31 cellular contexts compared by ENCODE assay signal in genomic region chr3:40306336-40306735, GRCh38.
"Had no signal": no experiment of that assay in that cellular context is flagged by ENCODE, and none has a peak within 500 bp of the region (broad histone marks: within the 10 kb centered on the region; RNA-seq: fewer than 3 reads in every experiment).

No MANE protein-coding gene starts in this region.

- H3K4me3 ChIP-seq: cardiac muscle cell, coronary artery, dorsolateral prefrontal cortex, neural progenitor cell, testis, transverse colon, uterus had no signal

- H3K9me3 Mint-ChIP-seq: activated CD8-positive, alpha-beta T cell treated with anti-CD3 and anti-CD28 coated beads for 36 hours; activated naive CD4-positive, alpha-beta T cell treated with anti-CD3 and anti-CD28 coated beads, Interleukin-2, amount 50 U/mL, for 72 hours; activated T-cell treated with anti-CD3 and anti-CD28 coated beads, Interleukin-2, amount 50 U/mL, for 4 hours; activated T-helper 2 cell treated with anti-CD3 and anti-CD28 coated beads, Interferon-gamma antibody, Interleukin-2, Interleukin-4, amounts not matched to agents 10 μg/mL and 5 μg/mL and 100 μg/mL, durations not matched to agents 14 hours and 24 hours and 36 hours; natural killer cell; neural progenitor cell had no signal

- H3K9me3 ChIP-seq: testis, transverse colon, uterus had no signal

- H3K27me3 Mint-ChIP-seq: activated CD8-positive, alpha-beta T cell treated with anti-CD3 and anti-CD28 coated beads for 36 hours; T-helper 17 cell had no signal

- H3K27me3 ChIP-seq: cardiac muscle cell, dorsolateral prefrontal cortex, neural progenitor cell, testis, transverse colon, uterus had no signal

- H3K9ac ChIP-seq: neural progenitor cell had no signal

- H3K4me1 ChIP-seq: uterus had no signal

- DNase-seq: activated CD4-positive, alpha-beta T cell treated with anti-CD3 and anti-CD28 coated beads for 1 hour; activated CD4-positive, alpha-beta T cell treated with anti-CD3 and anti-CD28 coated beads, Interleukin-2, amount 50 U/mL, for 1 hour; activated CD8-positive, alpha-beta T cell treated with anti-CD3 and anti-CD28 coated beads for 36 hours; activated T-cell treated with anti-CD3 and anti-CD28 coated beads, Interleukin-2, amount 50 U/mL, for 4 hours; anterior cingulate cortex; dorsolateral prefrontal cortex; effector memory CD4-positive, alpha-beta T cell; erythroblast; head of caudate nucleus; hypothalamus; immature natural killer cell; kidney; midbrain; natural killer cell; occipital lobe; posterior cingulate gyrus; right cardiac atrium; stimulated activated CD4-positive, alpha-beta T cell treated with anti-CD3 and anti-CD28 coated beads, Interleukin-2, amount 100 ng/mL, for 48 hours; stimulated activated naive CD4-positive, alpha-beta T cell treated with Interleukin-2 at 50 U/mL for 16 hours; T-helper 17 cell; T1000; testis; transverse colon; uterus had no signal

- FAIRE-seq: kidney had no signal

- H3K27ac ChIP-seq: cardiac muscle cell, coronary artery, neural progenitor cell, testis, transverse colon, uterus had no signal

- H3K4me3 Mint-ChIP-seq: activated CD8-positive, alpha-beta T cell treated with anti-CD3 and anti-CD28 coated beads for 36 hours; activated T-cell treated with anti-CD3 and anti-CD28 coated beads, Interleukin-2, amount 50 U/mL, for 4 hours; immature natural killer cell; natural killer cell; neural progenitor cell; T-helper 17 cell; WTC11 had no signal

- H3K36me3 ChIP-seq: transverse colon, uterus had no signal

- H3K4me2 ChIP-seq: neural progenitor cell had no signal

- ATAC-seq: activated CD8-positive, alpha-beta T cell treated with anti-CD3 and anti-CD28 coated beads for 36 hours; activated naive CD4-positive, alpha-beta T cell treated with anti-CD3 and anti-CD28 coated beads, Interleukin-2, amount 50 U/mL, for 72 hours; activated T-cell treated with anti-CD3 and anti-CD28 coated beads, Interleukin-2, amount 50 U/mL, for 4 hours; natural killer cell; right cardiac atrium; T-helper 17 cell; WTC11 had no signal

- H3K36me3 Mint-ChIP-seq: natural killer cell had no signal

- H2AFZ ChIP-seq: neural progenitor cell had no signal

- H3K27ac Mint-ChIP-seq: activated CD8-positive, alpha-beta T cell treated with anti-CD3 and anti-CD28 coated beads for 36 hours; activated naive CD4-positive, alpha-beta T cell treated with anti-CD3 and anti-CD28 coated beads, Interleukin-2, amount 50 U/mL, for 72 hours; activated T-helper 2 cell treated with anti-CD3 and anti-CD28 coated beads, Interferon-gamma antibody, Interleukin-2, Interleukin-4, amounts not matched to agents 10 μg/mL and 5 μg/mL and 100 μg/mL, durations not matched to agents 14 hours and 24 hours and 36 hours; brain; natural killer cell; neural progenitor cell; T-helper 17 cell; WTC11 had no signal
